Comparison of ENCODE assay signal across 1 cellular context in genomic region chr22:50189849-50190181, GRCh38.
TF ChIP-seq lines count a peak whose summit lies in the region.

No MANE protein-coding gene starts in this region.

TF ChIP-seq in H1, 55 proteins besides CTCF, POLR2A, EP300 and RAD21:
- TF ChIP-seq RFX5 (IDR thresholded peaks at IDR 0.05; ENCODE audit: borderline replicate concordance, low read depth, low read length) (no peak), CHD7 (IDR thresholded peaks at IDR 0.05; ENCODE audit: insufficient replicate concordance, low read length) (no peak), ZNF274 (IDR thresholded peaks at IDR 0.05; ENCODE audit: borderline replicate concordance, extremely low read depth, low read length) (no peak)
TF ChIP-seq in H1: peak in this region for 0.
